In the genomic region with DNA sequence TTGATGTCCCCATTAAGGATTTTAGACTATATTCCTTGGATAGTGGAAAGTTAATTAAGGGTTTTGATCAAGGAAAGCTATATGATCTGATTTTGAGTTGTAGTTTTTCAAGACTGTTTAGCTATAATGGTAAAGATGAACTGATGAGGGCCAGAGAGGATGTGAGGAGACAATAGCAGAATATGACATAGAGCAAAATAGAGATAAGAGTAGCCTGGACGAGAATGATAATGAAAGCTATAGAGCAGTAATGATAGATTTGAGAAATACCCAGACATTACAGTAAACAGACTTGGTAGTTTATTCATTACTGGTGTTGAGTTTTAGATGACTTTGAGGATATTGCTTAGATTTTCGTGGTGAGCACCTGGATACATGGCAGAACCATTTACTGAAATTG, we compare ENCODE assay signal across 27 cellular contexts. TPM values are rescaled to one million over a fixed set of nuclear protein-coding genes. Genes with fewer than 3 reads are reported as not detected.
"Had no signal": no experiment of that assay in that cellular context is flagged by ENCODE, and none has a peak within 500 bp of the region (broad histone marks: within the 10 kb centered on the region; RNA-seq: fewer than 3 reads in every experiment).

No MANE protein-coding gene starts in this region.

- H3K4me1 ChIP-seq: neural progenitor cell, thyroid gland, upper lobe of left lung, vagina had no signal

- DNase-seq: activated CD4-positive, alpha-beta memory T cell treated with anti-CD3 and anti-CD28 coated beads, Interleukin-2, amount 10 ng/mL, durations not matched to agents 7 days and 5 days; activated CD4-positive, alpha-beta T cell treated with anti-CD3 and anti-CD28 coated beads for 1 hour; activated CD4-positive, alpha-beta T cell treated with anti-CD3 and anti-CD28 coated beads, Interleukin-2, amount 10 ng/mL, durations not matched to agents 7 days and 5 days; activated gamma-delta T cell treated with Interleukin-2 at 50 U/mL for 16 hours; activated naive CD4-positive, alpha-beta T cell treated with anti-CD3 and anti-CD28 coated beads, Interleukin-2, amount 50 U/mL, for 16 hours; activated T-cell treated with anti-CD3 and anti-CD28 coated beads, Interleukin-2, amount 50 U/mL, for 4 hours; amniotic stem cell; central memory CD4-positive, alpha-beta T cell; endodermal cell; foreskin melanocyte; heart right ventricle; left lung; lower lobe of right lung; mesendoderm; natural killer cell; stimulated activated CD4-positive, alpha-beta T cell treated with anti-CD3 and anti-CD28 coated beads, Interleukin-2, amount 100 ng/mL, for 24 hours; stimulated activated naive B cell treated with anti-CD40 and anti-IgM and Interleukin-4, amounts not matched to agents 10 μg/mL and 1 μg/mL and 100 μg/mL, for 72 hours; stomach; thyroid gland; upper lobe of left lung had no signal

- H3K27ac Mint-ChIP-seq: activated CD4-positive, alpha-beta memory T cell treated with anti-CD3 and anti-CD28 coated beads, Interleukin-2, amount 10 ng/mL, durations not matched to agents 7 days and 5 days; activated CD4-positive, alpha-beta T cell treated with anti-CD3 and anti-CD28 coated beads, Interleukin-2, amount 10 ng/mL, durations not matched to agents 7 days and 5 days; activated T-helper 17 cell treated with anti-CD3 and anti-CD28 coated beads, Interleukin-2, amount 50 U/mL, for 72 hours; dendritic cell treated with granulocyte-macrophage colony-stimulating factor and Interleukin-4, amounts not matched to agents 40 ng/mL and 50 ng/mL, for 4 days; endodermal cell; natural killer cell; neural progenitor cell; stimulated activated naive B cell treated with anti-CD40 and anti-IgM and Interleukin-4, amounts not matched to agents 10 μg/mL and 1 μg/mL and 100 μg/mL, for 72 hours had no signal

- H3K4me1 Mint-ChIP-seq: endodermal cell, neural progenitor cell had no signal

- H3K27me3 ChIP-seq: esophagus muscularis mucosa, heart right ventricle, left lung, neural progenitor cell, right atrium auricular region, stomach, thyroid gland, upper lobe of left lung, vagina had no signal

- H3K9ac ChIP-seq: neural progenitor cell had no signal

- H3K4me3 Mint-ChIP-seq: activated CD4-positive, alpha-beta memory T cell treated with anti-CD3 and anti-CD28 coated beads, Interleukin-2, amount 10 ng/mL, durations not matched to agents 7 days and 5 days; activated CD4-positive, alpha-beta T cell treated with anti-CD3 and anti-CD28 coated beads, Interleukin-2, amount 10 ng/mL, durations not matched to agents 7 days and 5 days; activated T-cell treated with anti-CD3 and anti-CD28 coated beads, Interleukin-2, amount 50 U/mL, for 4 hours; activated T-helper 17 cell treated with anti-CD3 and anti-CD28 coated beads, Interleukin-2, amount 50 U/mL, for 72 hours; dendritic cell treated with granulocyte-macrophage colony-stimulating factor and Interleukin-4, amounts not matched to agents 40 ng/mL and 50 ng/mL, for 4 days; endodermal cell; natural killer cell; neural progenitor cell; stimulated activated naive B cell treated with anti-CD40 and anti-IgM and Interleukin-4, amounts not matched to agents 10 μg/mL and 1 μg/mL and 100 μg/mL, for 72 hours had no signal

- H3K9me3 ChIP-seq: esophagus muscularis mucosa, heart right ventricle, left lung, lower lobe of right lung, right atrium auricular region, stomach, thyroid gland, upper lobe of left lung, vagina had no signal

- H2AFZ ChIP-seq: neural progenitor cell had no signal

- H3K36me3 Mint-ChIP-seq: natural killer cell, neural progenitor cell had no signal

- H3K9me3 Mint-ChIP-seq: activated CD4-positive, alpha-beta memory T cell treated with anti-CD3 and anti-CD28 coated beads, Interleukin-2, amount 10 ng/mL, durations not matched to agents 7 days and 5 days; activated CD4-positive, alpha-beta T cell treated with anti-CD3 and anti-CD28 coated beads, Interleukin-2, amount 10 ng/mL, durations not matched to agents 7 days and 5 days; activated T-cell treated with anti-CD3 and anti-CD28 coated beads, Interleukin-2, amount 50 U/mL, for 4 hours; activated T-helper 17 cell treated with anti-CD3 and anti-CD28 coated beads, Interleukin-2, amount 50 U/mL, for 72 hours; dendritic cell treated with granulocyte-macrophage colony-stimulating factor and Interleukin-4, amounts not matched to agents 40 ng/mL and 50 ng/mL, for 4 days; endodermal cell; natural killer cell; neural progenitor cell had no signal

- H3K4me2 ChIP-seq: neural progenitor cell, smooth muscle cell had no signal

- H3K27me3 Mint-ChIP-seq: dendritic cell treated with granulocyte-macrophage colony-stimulating factor and Interleukin-4, amounts not matched to agents 40 ng/mL and 50 ng/mL, for 4 days; stimulated activated naive B cell treated with anti-CD40 and anti-IgM and Interleukin-4, amounts not matched to agents 10 μg/mL and 1 μg/mL and 100 μg/mL, for 72 hours had no signal

- ATAC-seq: activated T-cell treated with anti-CD3 and anti-CD28 coated beads, Interleukin-2, amount 50 U/mL, for 4 hours; activated T-helper 17 cell treated with anti-CD3 and anti-CD28 coated beads, Interleukin-2, amount 50 U/mL, for 72 hours; heart right ventricle; left lung; lower lobe of right lung; stimulated activated naive B cell treated with anti-CD40 and anti-IgM and Interleukin-4, amounts not matched to agents 10 μg/mL and 1 μg/mL and 100 μg/mL, for 72 hours had no signal

- H3K36me3 ChIP-seq: esophagus muscularis mucosa, heart right ventricle, left lung, lower lobe of right lung, neural progenitor cell, right atrium auricular region, stomach, thyroid gland, upper lobe of left lung, vagina had no signal

- H3K4me3 ChIP-seq: esophagus muscularis mucosa, heart right ventricle, left lung, lower lobe of right lung, neural progenitor cell, right atrium auricular region, smooth muscle cell, stomach, thyroid gland, upper lobe of left lung, vagina had no signal

- H3K27ac ChIP-seq: esophagus muscularis mucosa, lower lobe of right lung, neural progenitor cell, right atrium auricular region, stomach, vagina had no signal

RNA-seq across cellular contexts. Expression of gene SUCNR1, which starts 3.8 kb away (rescaled TPM):
- total RNA-seq: activated CD4-positive, alpha-beta memory T cell treated with anti-CD3 and anti-CD28 coated beads, Interleukin-2, amount 10 ng/mL, durations not matched to agents 7 days and 5 days; activated CD4-positive, alpha-beta T cell treated with anti-CD3 and anti-CD28 coated beads, Interleukin-2, amount 10 ng/mL, durations not matched to agents 7 days and 5 days; activated T-cell treated with anti-CD3 and anti-CD28 coated beads, Interleukin-2, amount 50 U/mL, for 4 hours; activated T-helper 17 cell treated with anti-CD3 and anti-CD28 coated beads, Interleukin-2, amount 50 U/mL, for 72 hours; endodermal cell; smooth muscle cell had no signal
